23 cellular contexts compared by ENCODE assay signal in the genomic region with DNA sequence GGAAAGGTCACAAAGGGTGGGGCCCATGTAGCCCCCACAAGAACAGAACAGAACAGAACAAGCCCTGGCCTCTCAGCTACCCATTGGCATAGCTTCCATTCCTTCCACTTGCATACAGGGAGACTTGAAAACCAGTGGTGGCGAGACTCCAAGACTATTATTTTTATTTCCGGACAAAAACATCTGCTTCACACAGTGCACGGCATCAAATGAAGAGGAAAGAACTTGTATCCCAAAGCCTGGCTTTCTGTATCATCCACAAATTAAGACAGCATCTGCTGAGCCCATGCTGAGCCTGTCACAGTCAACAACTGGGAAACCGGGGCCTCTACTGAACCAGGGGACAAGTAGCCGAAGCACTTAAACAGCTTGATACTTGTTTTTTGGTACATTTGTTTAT. TPM values are rescaled to one million over a fixed set of nuclear protein-coding genes. Genes with fewer than 3 reads are reported as not detected.
DNase-seq lines count a peak whose midpoint lies in the region; ATAC-seq, FAIRE-seq and TF ChIP-seq lines count a peak whose summit lies in the region.
"Had no signal": no experiment of that assay in that cellular context is flagged by ENCODE, and none has a peak within 500 bp of the region (broad histone marks: within the 10 kb centered on the region; RNA-seq: fewer than 3 reads in every experiment).

No MANE protein-coding gene starts in this region.

- ATAC-seq in HG02642 (IDR thresholded peaks at IDR 0.05; ENCODE audit: poor library complexity, unreplicated experiment): no peak
- ATAC-seq: A549 had no signal

- DNase-seq in AG10803 (ENCODE audit: low read depth) (peak; percentile 81), NCI-H1694 (lab: John Stamatoyannopoulos, UW) (peak; percentile 37), choroid plexus epithelial cell (ENCODE audit: low read depth) (peak; percentile 70), left kidney (ENCODE audit: low read depth, low spot score) (peak; percentile 23), foreskin melanocyte (no peak), kidney (no peak)
- DNase-seq in stimulated activated CD4-positive, alpha-beta T cell treated with anti-CD3 and anti-CD28 coated beads, Interleukin-1b, Interleukin-23, amount 100 ng/mL, for 48 hours: no peak
- DNase-seq: activated naive CD4-positive, alpha-beta T cell treated with anti-CD3 and anti-CD28 coated beads for 36 hours; activated T-cell treated with anti-CD3 and anti-CD28 coated beads, Interleukin-2, amount 50 U/mL, for 48 hours; anterior cingulate cortex; HCEC 1CT; kidney glomerular epithelial cell; naive B cell; NCI-H1105; NCI-H2107; NCI-H510A treated with DMSO at 0.1 percent for 48 hours; substantia nigra; T1000; uterus had no signal

- intact Hi-C loops in kidney (cut with DNase I): no loop called here

- H3K9me3 ChIP-seq in kidney (ENCODE audit: control insufficient read depth in 1 of 2, low read length in 2 of 2): no peaks in the 10 kb centered on the region
- H3K9me3 ChIP-seq: A549, right atrium auricular region, uterus had no signal

- no peak for FAIRE-seq in kidney (lab: Jason Lieb, UNC)
- FAIRE-seq: A549, frontal cortex had no signal

- no peaks in the 10 kb centered on the region for H3K4me1 ChIP-seq in kidney (ENCODE audit: control insufficient read depth in 1 of 2, insufficient read depth in 1 of 2, low read depth in 1 of 2, low read length in 2 of 2)
- H3K4me1 ChIP-seq: A549, right atrium auricular region had no signal

- no peak overlapping the region for H3K9ac ChIP-seq in kidney (ENCODE audit: low read length in 2 of 2)

- H3K4me3 ChIP-seq in AG10803 (ENCODE audit: low read length) (no peak overlapping the region), choroid plexus epithelial cell (ENCODE audit: low read depth, low read length) (no peak overlapping the region), kidney (ENCODE audit: low read length in 2 of 2) (no peak overlapping the region)
- H3K4me3 ChIP-seq: A549, right atrium auricular region, uterus had no signal

- no peaks in the 10 kb centered on the region for H3K36me3 ChIP-seq in kidney (ENCODE audit: control insufficient read depth in 1 of 2, insufficient read depth in 2 of 2, low read length in 2 of 2)
- H3K36me3 ChIP-seq: right atrium auricular region, uterus had no signal

- TF ChIP-seq CTCF in AG10803 (conservative IDR thresholded peaks at IDR 0.05; ENCODE audit: low read length) (no peak), choroid plexus epithelial cell (conservative IDR thresholded peaks at IDR 0.05; ENCODE audit: low read depth, low read length) (no peak), kidney (IDR thresholded peaks at IDR 0.05; ENCODE audit: borderline replicate concordance, extremely low read depth, insufficient read depth) (no peak)

- no peak overlapping the region for H3K27ac ChIP-seq in kidney (ENCODE audit: low read depth in 2 of 2, low read length in 2 of 2)
- H3K27ac ChIP-seq: A549, right atrium auricular region, uterus had no signal

RNA-seq across cellular contexts. Expression of a gene that starts 56.0 kb away (rescaled TPM):
- 45.3 TPM for total RNA-seq in kidney
- 284 TPM for polyA plus RNA-seq in kidney (ENCODE audit: insufficient read depth, low read depth, low replicate concordance)
- total RNA-seq: activated naive CD4-positive, alpha-beta T cell treated with anti-CD3 and anti-CD28 coated beads for 36 hours had no signal
- polyA plus RNA-seq: A549 had no signal

Comparison
In these comparisons a context has a peak if more than half of its experiments do, and no peak if none do; other contexts are left out.
1. DNase-seq: peak in AG10803 (single experiment), NCI-H1694 (single experiment), choroid plexus epithelial cell (single experiment) and left kidney (single experiment); none in foreskin melanocyte (single experiment), kidney (single experiment) and stimulated activated CD4-positive, alpha-beta T cell treated with anti-CD3 and anti-CD28 coated beads, Interleukin-1b, Interleukin-23, amount 100 ng/mL, for 48 hours (single experiment).